ENCODE assay signal across 26 cellular contexts in the genomic region with DNA sequence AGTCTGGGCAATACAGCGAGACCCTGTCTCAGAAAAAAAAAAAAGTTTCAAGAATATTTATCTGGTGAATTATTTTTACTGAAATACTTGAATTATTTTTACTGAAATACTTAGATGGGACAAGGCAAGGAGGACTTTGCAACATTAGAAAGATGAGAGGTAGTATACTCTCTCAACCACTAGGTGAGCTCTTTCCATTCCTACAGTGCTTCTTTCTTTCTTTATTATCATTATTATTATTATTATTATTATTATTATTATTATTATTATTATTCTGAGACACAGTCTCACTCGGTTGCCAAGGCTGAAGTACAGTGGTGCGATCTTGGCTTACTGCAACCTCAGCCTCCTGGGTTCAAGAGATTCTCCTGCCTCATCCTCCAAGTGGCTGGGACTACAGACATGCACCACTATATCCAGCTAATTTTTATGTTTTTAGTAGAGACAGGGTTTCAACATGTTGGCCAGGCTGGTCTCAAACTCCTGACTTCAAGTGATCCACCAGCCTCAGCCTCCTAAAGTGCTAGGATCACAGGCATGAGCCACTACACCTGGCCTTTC.
DNase-seq lines count a peak whose midpoint lies in the region; ATAC-seq and TF ChIP-seq lines count a peak whose summit lies in the region.
"Had no signal": no experiment of that assay in that cellular context is flagged by ENCODE, and none has a peak within 500 bp of the region (broad histone marks: within the 10 kb centered on the region; RNA-seq: fewer than 3 reads in every experiment).

No MANE protein-coding gene starts in this region.

- H3K79me2 ChIP-seq in HCT116 (ENCODE audit: insufficient read depth, low read length): no peaks in the 10 kb centered on the region

- TF ChIP-seq RAD21 in HCT116 (IDR thresholded peaks at IDR 0.05; ENCODE audit: low read depth): no peak

- no peaks in the 10 kb centered on the region for H3K9me2 ChIP-seq in HCT116 (ENCODE audit: insufficient read depth)

- no peak overlapping the region for H3K27ac Mint-ChIP-seq in progenitor cell of endocrine pancreas
- no peak overlapping the region for H3K27ac Mint-ChIP-seq in T-helper 2 cell treated with Interferon-gamma antibody and Interleukin-4, amounts not matched to agents 5 μg/mL and 100 μg/mL, for 36 hours
- H3K27ac Mint-ChIP-seq: activated CD4-positive, alpha-beta T cell treated with anti-CD3 and anti-CD28 coated beads for 36 hours; brain; CD8-positive, alpha-beta memory T cell; nephron progenitor cell; T-helper 1 cell treated with Interleukin-12 subunit alpha and Interleukin-12 subunit beta and Interleukin-4 antibody, amounts not matched to agents 30 μg/mL and 1 μg/mL, for 36 hours had no signal

- H3K9me3 Mint-ChIP-seq in progenitor cell of endocrine pancreas (ENCODE audit: low read depth): peaks cover 9% of the 10 kb centered on the region
- no peaks in the 10 kb centered on the region for H3K9me3 Mint-ChIP-seq in T-helper 2 cell treated with Interferon-gamma antibody and Interleukin-4, amounts not matched to agents 5 μg/mL and 100 μg/mL, for 36 hours
- H3K9me3 Mint-ChIP-seq: T-helper 1 cell treated with Interleukin-12 subunit alpha and Interleukin-12 subunit beta and Interleukin-4 antibody, amounts not matched to agents 30 μg/mL and 1 μg/mL, for 36 hours had no signal

- H3K27ac ChIP-seq in HCT116 (ENCODE audit: low read depth, low read length): no peak overlapping the region
- H3K27ac ChIP-seq: gastroesophageal sphincter, lower lobe of right lung, Peyer's patch, sigmoid colon, SJSA1 had no signal

- no peak overlapping the region for H3K4me2 ChIP-seq in HCT116 (ENCODE audit: low read length)

- RAD21 ChIA-PET in HCT116 (lab: Charles Lee; ENCODE audit: low non-redundant PET in 1 of 2, low total read pairs in 2 of 2, uncharacterized antibody in 2 of 2, unreplicated experiment in 2 of 2): no interaction called here

- in situ Hi-C loops in astrocyte of the spinal cord (cut with HindIII; ENCODE audit: low sequenced_read_pairs): no loop called here

- no peak overlapping the region for H3K4me3 Mint-ChIP-seq in progenitor cell of endocrine pancreas (ENCODE audit: low read depth)
- H3K4me3 Mint-ChIP-seq in T-helper 2 cell treated with Interferon-gamma antibody and Interleukin-4, amounts not matched to agents 5 μg/mL and 100 μg/mL, for 36 hours: no peak overlapping the region
- H3K4me3 Mint-ChIP-seq: activated CD4-positive, alpha-beta T cell treated with anti-CD3 and anti-CD28 coated beads for 36 hours; brain; CD8-positive, alpha-beta memory T cell; nephron progenitor cell; T-helper 1 cell treated with Interleukin-12 subunit alpha and Interleukin-12 subunit beta and Interleukin-4 antibody, amounts not matched to agents 30 μg/mL and 1 μg/mL, for 36 hours had no signal

- intact Hi-C loops in HCT116 (cut with micrococcal nuclease): no loop called here

- no peak for TF ChIP-seq POLR2A in HCT116 (IDR thresholded peaks at IDR 0.05; ENCODE audit: borderline replicate concordance, extremely low read depth, insufficient read depth, insufficient read length)

- H3K9me3 ChIP-seq in HCT116 (ENCODE audit: control insufficient read depth in 1 of 2, insufficient read depth in 1 of 2, low read depth in 1 of 2, low read length in 2 of 2): no peaks in the 10 kb centered on the region
- H3K9me3 ChIP-seq: gastroesophageal sphincter, lower lobe of right lung, Peyer's patch, sigmoid colon, SJSA1 had no signal

- POLR2A ChIA-PET in HCT116 (lab: Charles Lee): no interaction called here

- H3K9ac ChIP-seq in HCT116 (ENCODE audit: low read length): no peak overlapping the region

- no peaks in the 10 kb centered on the region for H3K36me3 ChIP-seq in HCT116 (ENCODE audit: control insufficient read depth in 1 of 2, insufficient read depth in 2 of 2, low read length in 2 of 2)
- H3K36me3 ChIP-seq: gastroesophageal sphincter, lower lobe of right lung, Peyer's patch, sigmoid colon, SJSA1 had no signal

- peaks cover 5% of the 10 kb centered on the region for H3K36me3 Mint-ChIP-seq in progenitor cell of endocrine pancreas (ENCODE audit: insufficient read depth)
- no peaks in the 10 kb centered on the region for H3K36me3 Mint-ChIP-seq in T-helper 2 cell treated with Interferon-gamma antibody and Interleukin-4, amounts not matched to agents 5 μg/mL and 100 μg/mL, for 36 hours (ENCODE audit: low read depth)
- H3K36me3 Mint-ChIP-seq: CD8-positive, alpha-beta memory T cell had no signal

- no TSS peak for BruUV-seq in HCT116 (replicated peaks; lab: Mats Ljungman, UMichigan)

- ATAC-seq in HCT116: peak; percentile 49; the same call in 1 of the 2 replicates
- ATAC-seq: activated CD4-positive, alpha-beta T cell treated with anti-CD3 and anti-CD28 coated beads for 36 hours; gastroesophageal sphincter; lower lobe of right lung had no signal

- TF ChIP-seq CTCF in HCT116 (IDR thresholded peaks at IDR 0.05 in 2 of 3, conservative IDR thresholded peaks at IDR 0.05 in 1 of 3; ENCODE audit: borderline replicate concordance in 1 of 3, insufficient read depth in 1 of 3, low read depth in 2 of 3, low read length in 2 of 3): peak in 1 of 3 experiments; percentile 26; a peak in 3 of 6 replicates
- peak; percentile 15 for TF ChIP-seq CTCF in astrocyte of the spinal cord (IDR thresholded peaks at IDR 0.05; ENCODE audit: low read depth, low read length)
- peak; percentile 27 for TF ChIP-seq CTCF in fibroblast of mammary gland (conservative IDR thresholded peaks at IDR 0.05; ENCODE audit: control insufficient read depth, insufficient read depth, low read depth, low read length)
- peak; percentile 42 for TF ChIP-seq CTCF in progenitor cell of endocrine pancreas (IDR thresholded peaks at IDR 0.05; ENCODE audit: unreplicated experiment)

- H3K4me1 Mint-ChIP-seq in progenitor cell of endocrine pancreas (ENCODE audit: low read depth): peaks cover 2% of the 10 kb centered on the region
- H3K4me1 Mint-ChIP-seq in T-helper 2 cell treated with Interferon-gamma antibody and Interleukin-4, amounts not matched to agents 5 μg/mL and 100 μg/mL, for 36 hours (ENCODE audit: low read depth): no peaks in the 10 kb centered on the region
- H3K4me1 Mint-ChIP-seq: activated CD4-positive, alpha-beta T cell treated with anti-CD3 and anti-CD28 coated beads for 36 hours; CD8-positive, alpha-beta memory T cell had no signal

- H3K27me3 Mint-ChIP-seq in progenitor cell of endocrine pancreas: no peaks in the 10 kb centered on the region
- H3K27me3 Mint-ChIP-seq in T-helper 2 cell treated with Interferon-gamma antibody and Interleukin-4, amounts not matched to agents 5 μg/mL and 100 μg/mL, for 36 hours (ENCODE audit: low read depth): no peaks in the 10 kb centered on the region
- H3K27me3 Mint-ChIP-seq: activated CD4-positive, alpha-beta T cell treated with anti-CD3 and anti-CD28 coated beads for 36 hours; brain; CD8-positive, alpha-beta memory T cell had no signal

- H4K20me1 ChIP-seq in HCT116 (ENCODE audit: insufficient read depth): no peaks in the 10 kb centered on the region

- no peaks in the 10 kb centered on the region for H3K27me3 ChIP-seq in HCT116 (ENCODE audit: insufficient read depth, low read length)
- H3K27me3 ChIP-seq: gastroesophageal sphincter, Peyer's patch, sigmoid colon, SJSA1 had no signal

- H2AFZ ChIP-seq in HCT116 (ENCODE audit: low read depth, low read length, poor library complexity, severe bottlenecking): no peak overlapping the region

- H3K4me1 ChIP-seq in HCT116 (ENCODE audit: control insufficient read depth in 1 of 2, insufficient read depth in 2 of 2, low read length in 2 of 2): peaks cover 0 to 7% of the 10 kb centered on the region in 2 experiments; a peak in 2 of 4 replicates
- H3K4me1 ChIP-seq: lower lobe of right lung, Peyer's patch had no signal

- DNase-seq in HCT116 (ENCODE audit: low read depth, low spot score) (no peak), astrocyte of the spinal cord (ENCODE audit: low read depth, low spot score) (no peak), fibroblast of mammary gland (ENCODE audit: low read depth) (no peak), progenitor cell of endocrine pancreas (ENCODE audit: low spot score, unreplicated experiment) (no peak), SHP77 treated with DMSO at 0.1 percent for 48 hours (lab: John Stamatoyannopoulos, UW) (no peak), HCEC 1CT (no peak), NCI-H524 treated with DMSO at 0.1 percent for 48 hours (lab: John Stamatoyannopoulos, UW) (no peak)
- DNase-seq in T-helper 2 cell treated with Interferon-gamma antibody and Interleukin-4, amounts not matched to agents 5 μg/mL and 100 μg/mL, for 36 hours (ENCODE audit: low spot score): no peak
- DNase-seq: activated CD4-positive, alpha-beta T cell treated with anti-CD3 and anti-CD28 coated beads for 36 hours; activated effector memory CD4-positive, alpha-beta T cell treated with anti-CD3 and anti-CD28 coated beads, Interleukin-2, amount 50 U/mL, for 16 hours; CD8-positive, alpha-beta memory T cell; dermis blood vessel endothelial cell; DMS153; KBM-7; lower lobe of right lung; MV-4-11; NCI-H2171; NCI-H524; nephron progenitor cell; Peyer's patch; sigmoid colon; trophoblast cell had no signal

- CTCF ChIA-PET in HCT116 (lab: Charles Lee): interaction anchor here (0.7 to 1.5 kb wide), 7 partner anchors 9 to 134 kb away, joined by 3 to 5 read pairs (median 3); no protein-coding TSS in a partner anchor

- H3K4me3 ChIP-seq in HCT116 (replicated peaks in 1 of 2; ENCODE audit: low read depth in 1 of 2, low read length in 2 of 2) (no peak overlapping the region), astrocyte of the spinal cord (ENCODE audit: low read depth, low read length) (no peak overlapping the region), fibroblast of mammary gland (ENCODE audit: control insufficient read depth, low read depth, low read length) (no peak overlapping the region)
- H3K4me3 ChIP-seq: gastroesophageal sphincter, lower lobe of right lung, Peyer's patch, sigmoid colon, SJSA1 had no signal

TF ChIP-seq in HCT116, 20 proteins besides CTCF, POLR2A, EP300 and RAD21:
- TF ChIP-seq ZFX (IDR thresholded peaks at IDR 0.05): no peak
- TF ChIP-seq, protein P1, sequence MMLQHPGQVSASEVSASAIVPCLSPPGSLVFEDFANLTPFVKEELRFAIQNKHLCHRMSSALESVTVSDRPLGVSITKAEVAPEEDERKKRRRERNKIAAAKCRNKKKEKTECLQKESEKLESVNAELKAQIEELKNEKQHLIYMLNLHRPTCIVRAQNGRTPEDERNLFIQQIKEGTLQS (IDR thresholded peaks at IDR 0.05): no peak
